Comparison of ENCODE assay signal across 20 cellular contexts in the genomic region with DNA sequence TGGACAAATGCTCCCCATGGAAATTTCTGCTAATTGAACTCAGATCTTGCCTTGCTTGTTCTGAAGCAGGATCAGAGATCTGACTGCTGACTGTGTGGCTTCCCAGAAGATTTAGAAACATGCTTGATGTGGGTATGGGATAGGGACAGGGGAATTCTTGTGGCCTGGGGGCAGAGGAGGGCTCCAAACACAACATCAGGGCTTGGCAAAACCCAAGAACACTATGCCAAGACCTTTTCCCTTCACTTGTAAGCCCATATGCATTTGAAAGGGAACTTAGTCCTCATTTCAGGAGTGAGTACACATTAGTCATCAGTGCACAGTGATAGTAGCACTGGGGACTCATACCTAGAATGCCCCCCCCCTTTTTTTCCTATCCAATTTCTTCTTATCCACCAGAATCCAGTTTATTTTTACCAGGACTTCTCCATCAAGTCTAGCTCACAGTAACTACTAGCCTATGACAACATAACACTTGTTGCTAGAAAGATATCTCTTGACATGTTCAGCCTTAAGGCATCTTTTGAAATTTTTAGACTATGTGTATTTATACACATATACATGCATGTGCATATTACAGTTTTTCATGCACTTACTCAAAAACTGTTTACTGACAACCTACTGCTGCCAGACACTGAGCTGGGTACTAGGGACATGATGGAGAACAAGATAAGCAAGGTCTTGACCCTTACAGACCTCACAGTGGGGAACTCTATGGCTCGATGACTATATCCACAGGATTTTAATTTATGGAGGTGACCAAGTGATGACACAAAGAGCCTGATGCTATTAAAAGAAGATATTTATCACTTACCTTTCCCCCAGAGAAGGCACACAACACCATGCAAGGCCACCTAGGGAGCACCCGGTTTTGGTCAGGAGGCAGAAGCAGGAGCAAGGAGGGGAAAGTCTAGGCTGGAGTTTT.
DNase-seq lines count a peak whose midpoint lies in the region; ATAC-seq, FAIRE-seq and TF ChIP-seq lines count a peak whose summit lies in the region.
"Had no signal": no experiment of that assay in that cellular context is flagged by ENCODE, and none has a peak within 500 bp of the region (broad histone marks: within the 10 kb centered on the region; RNA-seq: fewer than 3 reads in every experiment).

No MANE protein-coding gene starts in this region.

- H4K20me1 ChIP-seq in PC-3 (ENCODE audit: low read length), result no peaks in the 10 kb centered on the region
- H4K20me1 ChIP-seq: BLaER1 had no signal

- POLR2A ChIA-PET in PC-3 (lab: Charles Lee; ENCODE audit: unreplicated experiment), result interaction anchor here (0.7 kb wide), 1 partner anchor 327 kb away, joined by 4 read pairs; no protein-coding TSS in a partner anchor

- H3K4me1 ChIP-seq in PC-3 (ENCODE audit: insufficient read depth, low read length), result peaks cover 39% of the 10 kb centered on the region
- H3K4me1 ChIP-seq: transverse colon had no signal

- H3K36me3 ChIP-seq in PC-3 (ENCODE audit: low read depth, low read length) (no peaks in the 10 kb centered on the region), bronchial epithelial cell (ENCODE audit: control insufficient read depth, insufficient read depth, low read length) (no peaks in the 10 kb centered on the region)
- H3K36me3 ChIP-seq: BLaER1, transverse colon had no signal

- intact Hi-C loops in PC-3 (cut with micrococcal nuclease) (no loop called here), sciatic nerve (cut with DNase I) (no loop called here), Right ventricle myocardium superior (cut with DNase I) (no loop called here)

- BruUV-seq in PC-3 (replicated peaks; lab: Mats Ljungman, UMichigan), result no TSS peak

- FAIRE-seq in bronchial epithelial cell (lab: Jason Lieb, UNC) (peak; percentile 18), frontal cortex (lab: Jason Lieb, UNC) (no peak)

- peak overlapping the region; percentile 41; the same call in 1 of the 2 replicates for H3K9ac ChIP-seq in PC-3 (ENCODE audit: low read length)
- H3K9ac ChIP-seq: BLaER1, KMS-11 had no signal

- no peaks in the 10 kb centered on the region for H3F3A ChIP-seq in PC-3 (ENCODE audit: low read length, unreplicated experiment)

- no peak overlapping the region for H2AFZ ChIP-seq in PC-3 (ENCODE audit: low read length)

- CTCF ChIA-PET in PC-3 (lab: Charles Lee), result interaction anchor here (0.6 kb wide), 1 partner anchor 69 kb away, joined by 3 read pairs; no protein-coding TSS in a partner anchor

- peak overlapping the region; percentile 73 for H3K4me2 ChIP-seq in PC-3 (ENCODE audit: low read length)
- H3K4me2 ChIP-seq: BLaER1, KMS-11 had no signal

- DNase-seq in activated CD4-positive, CD25-positive, alpha-beta regulatory T cell (lab: John Stamatoyannopoulos, UW), result no peak
- peak; percentile 78 for DNase-seq in PC-3
- peak; percentile 45 for DNase-seq in bronchial epithelial cell (ENCODE audit: low read depth)
- DNase-seq in sciatic nerve (ENCODE audit: low spot score), result no peak
- DNase-seq in frontal cortex (ENCODE audit: low spot score in 2 of 2), result no peak
- DNase-seq in Right ventricle myocardium superior, result no peak
- DNase-seq: 8988T; activated CD4-positive, alpha-beta T cell treated with anti-CD3 and anti-CD28 coated beads, Interleukin-2, amount 10 ng/mL, durations not matched to agents 24 days and 14 days; caudate nucleus; effector CD4-positive, alpha-beta T cell; hypothalamus; kidney glomerular epithelial cell; mesendoderm; NCI-H1092 treated with DMSO at 0.1 percent for 48 hours; nephron progenitor cell; transverse colon had no signal

- no peaks in the 10 kb centered on the region for H3K27me3 ChIP-seq in PC-3 (ENCODE audit: low read length)
- no peaks in the 10 kb centered on the region for H3K27me3 ChIP-seq in bronchial epithelial cell (ENCODE audit: control insufficient read depth, insufficient read depth, low read length)
- H3K27me3 ChIP-seq: BLaER1, transverse colon had no signal

- TF ChIP-seq CTCF in PC-3 (conservative IDR thresholded peaks at IDR 0.05; ENCODE audit: low read depth, low read length) (no peak), bronchial epithelial cell (IDR thresholded peaks at IDR 0.05; ENCODE audit: insufficient read depth, low read length, severe bottlenecking) (no peak)

- no peaks in the 10 kb centered on the region for H3K9me3 ChIP-seq in PC-3 (ENCODE audit: low read length)
- H3K9me3 ChIP-seq: transverse colon had no signal

- no peaks in the 10 kb centered on the region for H3K9me2 ChIP-seq in PC-3 (replicated peaks; ENCODE audit: low read length)

- peak overlapping the region; percentile 91 for H3K27ac ChIP-seq in PC-3 (ENCODE audit: low read length)
- H3K27ac ChIP-seq: BLaER1, KMS-11, transverse colon had no signal

- ATAC-seq in activated CD4-positive, CD25-positive, alpha-beta regulatory T cell treated with anti-CD3 and anti-CD28 coated beads, Interleukin-2, amount 50 U/mL, for 24 hours, result peak; percentile 65 to 67
- ATAC-seq in PC-3 (peak; percentile 75), sciatic nerve (peak; percentile 44), HG03571 (IDR thresholded peaks at IDR 0.05; ENCODE audit: unreplicated experiment) (no peak), Right ventricle myocardium superior (ENCODE audit: poor library complexity) (no peak)

- H3K4me3 ChIP-seq in PC-3 (ENCODE audit: low read length), result peak overlapping the region; percentile 18; the same call in 1 of the 2 replicates
- H3K4me3 ChIP-seq in bronchial epithelial cell (ENCODE audit: low read depth, low read length), result no peak overlapping the region
- H3K4me3 ChIP-seq: BLaER1, transverse colon had no signal

- no peaks in the 10 kb centered on the region for H3K79me2 ChIP-seq in PC-3 (ENCODE audit: low read length)

Comparison
In these comparisons a context has a peak if more than half of its experiments do, and no peak if none do; other contexts are left out.
1. ATAC-seq: peak in activated CD4-positive, CD25-positive, alpha-beta regulatory T cell treated with anti-CD3 and anti-CD28 coated beads, Interleukin-2, amount 50 U/mL, for 24 hours (2 of 2), PC-3 (single experiment) and sciatic nerve (single experiment); none in HG03571 (single experiment) and Right ventricle myocardium superior (single experiment).
2. DNase-seq: peak in PC-3 (single experiment) and bronchial epithelial cell (single experiment); none in activated CD4-positive, CD25-positive, alpha-beta regulatory T cell (0 of 4), sciatic nerve (single experiment), frontal cortex (0 of 2) and Right ventricle myocardium superior (single experiment).